Comparison of ENCODE assay signal across 14 cellular contexts in genomic region chr4:127124919-127125318, GRCh38.
DNase-seq lines count a peak whose midpoint lies in the region; ATAC-seq and TF ChIP-seq lines count a peak whose summit lies in the region.
"Had no signal": no experiment of that assay in that cellular context is flagged by ENCODE, and none has a peak within 500 bp of the region (broad histone marks: within the 10 kb centered on the region; RNA-seq: fewer than 3 reads in every experiment).

No MANE protein-coding gene starts in this region.

- H3K9me3 Mint-ChIP-seq in WTC11, result peaks cover 20% of the 10 kb centered on the region
- peaks cover 8% of the 10 kb centered on the region for H3K9me3 Mint-ChIP-seq in mesothelial cell of epicardium

- H3K36me3 Mint-ChIP-seq in WTC11 (peaks cover 14% of the 10 kb centered on the region), mesothelial cell of epicardium (no peaks in the 10 kb centered on the region)
- H3K36me3 Mint-ChIP-seq: memory B cell had no signal

- no peaks in the 10 kb centered on the region for H3K9me3 ChIP-seq in HEK293 (ENCODE audit: control insufficient read depth, insufficient read depth, low read depth, low read length)
- no peaks in the 10 kb centered on the region for H3K9me3 ChIP-seq in esophagus squamous epithelium
- H3K9me3 ChIP-seq: thoracic aorta had no signal

- 62 to 68% methylated on average over 2 of the region's 2 CpGs for WGBS in esophagus squamous epithelium, 2 donors

- CTCF ChIA-PET in AG04449 (lab: Yijun Ruan, JAX), result interaction anchor here (1.0 to 1.3 kb wide), 8 partner anchors 9 to 901 kb away, joined by 3 to 7 read pairs (median 3); no protein-coding TSS in a partner anchor
- CTCF ChIA-PET in HEK293 (lab: Yijun Ruan, JAX), result interaction anchor here (0.7 kb wide), 2 partner anchors 420 to 1819 kb away, joined by 3 read pairs; no protein-coding TSS in a partner anchor
- CTCF ChIA-PET in WTC11 (lab: Charles Lee), result interaction anchor here (0.6 to 1.2 kb wide), 2 partner anchors 511 to 542 kb away, joined by 3 to 5 read pairs; no protein-coding TSS in a partner anchor

- H3K4me1 ChIP-seq in HEK293 (ENCODE audit: control insufficient read depth, insufficient read depth, low read length) (no peaks in the 10 kb centered on the region), esophagus squamous epithelium (no peaks in the 10 kb centered on the region)

- H3K4me1 Mint-ChIP-seq in WTC11 (peaks cover 29% of the 10 kb centered on the region), mesothelial cell of epicardium (peaks cover 2% of the 10 kb centered on the region)
- H3K4me1 Mint-ChIP-seq: central memory CD8-positive, alpha-beta T cell; memory B cell had no signal

- TF ChIP-seq POLR2A in esophagus squamous epithelium (IDR thresholded peaks at IDR 0.05), result no peak

- no peaks in the 10 kb centered on the region for H3K36me3 ChIP-seq in HEK293 (ENCODE audit: control insufficient read depth in 2 of 2, insufficient read depth in 1 of 2, low read length in 2 of 2)
- H3K36me3 ChIP-seq in esophagus squamous epithelium, result no peaks in the 10 kb centered on the region
- H3K36me3 ChIP-seq: thoracic aorta had no signal

- DNase-seq in AG04449 (ENCODE audit: low read depth, low spot score) (no peak), WTC11 (ENCODE audit: low spot score) (no peak), glomerular visceral epithelial cell (ENCODE audit: extremely low spot score) (peak; percentile 9), DMS79 (lab: John Stamatoyannopoulos, UW) (no peak), esophagus squamous epithelium (lab: John Stamatoyannopoulos, UW) (no peak), mesothelial cell of epicardium (ENCODE audit: low spot score in 2 of 2, unreplicated experiment in 2 of 2) (no peak), NCI-H187 (lab: John Stamatoyannopoulos, UW) (no peak)
- DNase-seq: activated CD4-positive, CD25-positive, alpha-beta regulatory T cell; activated T-cell treated with anti-CD3 and anti-CD28 coated beads, Interleukin-2, amount 50 U/mL, for 72 hours; retina had no signal

- H3K27ac ChIP-seq in HEK293 (ENCODE audit: extremely low read depth, low read depth, low read length), result no peak overlapping the region
- H3K27ac ChIP-seq in esophagus squamous epithelium, result no peak overlapping the region
- H3K27ac ChIP-seq: thoracic aorta had no signal

- intact Hi-C loops in esophagus squamous epithelium (cut with DNase I), result no loop called here

- POLR2A ChIA-PET in AG04449 (lab: Yijun Ruan, JAX), result no interaction called here
- POLR2A ChIA-PET in HEK293 (lab: Yijun Ruan, JAX), result no interaction called here
- POLR2A ChIA-PET in WTC11 (lab: Charles Lee), result no interaction called here

- peak; percentile 71 for ATAC-seq in WTC11
- ATAC-seq: activated T-cell treated with anti-CD3 and anti-CD28 coated beads, Interleukin-2, amount 50 U/mL, for 72 hours had no signal

- H3K27me3 Mint-ChIP-seq in WTC11 (ENCODE audit: low read depth) (no peaks in the 10 kb centered on the region; the same call in 1 of the 2 replicates), mesothelial cell of epicardium (ENCODE audit: low read depth) (no peaks in the 10 kb centered on the region)
- H3K27me3 Mint-ChIP-seq: central memory CD8-positive, alpha-beta T cell; memory B cell had no signal

- no peaks in the 10 kb centered on the region for H3K27me3 ChIP-seq in esophagus squamous epithelium

- no peak overlapping the region for H3K27ac Mint-ChIP-seq in WTC11
- no peak overlapping the region for H3K27ac Mint-ChIP-seq in mesothelial cell of epicardium
- H3K27ac Mint-ChIP-seq: activated T-cell treated with anti-CD3 and anti-CD28 coated beads, Interleukin-2, amount 50 U/mL, for 72 hours; memory B cell had no signal

- H3K4me3 ChIP-seq in AG04449 (ENCODE audit: low read depth, low read length) (no peak overlapping the region), HEK293 (ENCODE audit: low read depth, low read length) (no peak overlapping the region), esophagus squamous epithelium (no peak overlapping the region)
- H3K4me3 ChIP-seq: thoracic aorta had no signal

- H3K4me3 Mint-ChIP-seq in WTC11 (no peak overlapping the region), mesothelial cell of epicardium (no peak overlapping the region)
- H3K4me3 Mint-ChIP-seq: activated T-cell treated with anti-CD3 and anti-CD28 coated beads, Interleukin-2, amount 50 U/mL, for 72 hours; central memory CD8-positive, alpha-beta T cell; memory B cell had no signal

- peak; percentile 30 for TF ChIP-seq CTCF in AG04449 (IDR thresholded peaks at IDR 0.05; ENCODE audit: insufficient read depth, low read length, missing control alignments)
- TF ChIP-seq CTCF in HEK293 (tag by site-specific recombination; IDR thresholded peaks at IDR 0.05), result no peak
- TF ChIP-seq CTCF in WTC11 (IDR thresholded peaks at IDR 0.05), result no peak
- peak in 1 of 6 experiments; percentile 21 for TF ChIP-seq CTCF in esophagus squamous epithelium (IDR thresholded peaks at IDR 0.05)
- no peak for TF ChIP-seq CTCF in mesothelial cell of epicardium (IDR thresholded peaks at IDR 0.05; ENCODE audit: unreplicated experiment)

TF ChIP-seq in HEK293, 187 proteins besides CTCF, POLR2A, EP300 and RAD21 (continues in another document):
- TF ChIP-seq, protein P1, sequence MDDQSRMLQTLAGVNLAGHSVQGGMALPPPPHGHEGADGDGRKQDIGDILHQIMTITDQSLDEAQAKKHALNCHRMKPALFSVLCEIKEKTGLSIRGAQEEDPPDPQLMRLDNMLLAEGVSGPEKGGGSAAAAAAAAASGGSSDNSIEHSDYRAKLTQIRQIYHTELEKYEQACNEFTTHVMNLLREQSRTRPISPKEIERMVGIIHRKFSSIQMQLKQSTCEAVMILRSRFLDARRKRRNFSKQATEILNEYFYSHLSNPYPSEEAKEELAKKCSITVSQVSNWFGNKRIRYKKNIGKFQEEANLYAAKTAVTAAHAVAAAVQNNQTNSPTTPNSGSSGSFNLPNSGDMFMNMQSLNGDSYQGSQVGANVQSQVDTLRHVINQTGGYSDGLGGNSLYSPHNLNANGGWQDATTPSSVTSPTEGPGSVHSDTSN (CRISPR knock-in tag; IDR thresholded peaks at IDR 0.05), result no peak
- TF ChIP-seq ZNF433 (tag by site-specific recombination; IDR thresholded peaks at IDR 0.05; ENCODE audit: low read depth), result no peak
- TF ChIP-seq ZNF654 (tag by site-specific recombination; IDR thresholded peaks at IDR 0.05; ENCODE audit: low read depth), result 0 out of 2 replicates have a peak, but pooled peaks have one; percentile 10
- TF ChIP-seq, protein P2, sequence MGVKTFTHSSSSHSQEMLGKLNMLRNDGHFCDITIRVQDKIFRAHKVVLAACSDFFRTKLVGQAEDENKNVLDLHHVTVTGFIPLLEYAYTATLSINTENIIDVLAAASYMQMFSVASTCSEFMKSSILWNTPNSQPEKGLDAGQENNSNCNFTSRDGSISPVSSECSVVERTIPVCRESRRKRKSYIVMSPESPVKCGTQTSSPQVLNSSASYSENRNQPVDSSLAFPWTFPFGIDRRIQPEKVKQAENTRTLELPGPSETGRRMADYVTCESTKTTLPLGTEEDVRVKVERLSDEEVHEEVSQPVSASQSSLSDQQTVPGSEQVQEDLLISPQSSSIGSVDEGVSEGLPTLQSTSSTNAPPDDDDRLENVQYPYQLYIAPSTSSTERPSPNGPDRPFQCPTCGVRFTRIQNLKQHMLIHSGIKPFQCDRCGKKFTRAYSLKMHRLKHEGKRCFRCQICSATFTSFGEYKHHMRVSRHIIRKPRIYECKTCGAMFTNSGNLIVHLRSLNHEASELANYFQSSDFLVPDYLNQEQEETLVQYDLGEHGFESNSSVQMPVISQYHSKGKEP (tag by site-specific recombination; IDR thresholded peaks at IDR 0.05), result no peak

TF ChIP-seq in WTC11, 78 proteins besides CTCF, POLR2A, EP300 and RAD21 (continues in another document):
- TF ChIP-seq, protein P3, sequence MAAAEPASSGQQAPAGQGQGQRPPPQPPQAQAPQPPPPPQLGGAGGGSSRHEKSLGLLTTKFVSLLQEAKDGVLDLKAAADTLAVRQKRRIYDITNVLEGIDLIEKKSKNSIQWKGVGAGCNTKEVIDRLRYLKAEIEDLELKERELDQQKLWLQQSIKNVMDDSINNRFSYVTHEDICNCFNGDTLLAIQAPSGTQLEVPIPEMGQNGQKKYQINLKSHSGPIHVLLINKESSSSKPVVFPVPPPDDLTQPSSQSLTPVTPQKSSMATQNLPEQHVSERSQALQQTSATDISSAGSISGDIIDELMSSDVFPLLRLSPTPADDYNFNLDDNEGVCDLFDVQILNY (CRISPR knock-in tag; IDR thresholded peaks at IDR 0.05), result no peak
- TF ChIP-seq, protein P4, sequence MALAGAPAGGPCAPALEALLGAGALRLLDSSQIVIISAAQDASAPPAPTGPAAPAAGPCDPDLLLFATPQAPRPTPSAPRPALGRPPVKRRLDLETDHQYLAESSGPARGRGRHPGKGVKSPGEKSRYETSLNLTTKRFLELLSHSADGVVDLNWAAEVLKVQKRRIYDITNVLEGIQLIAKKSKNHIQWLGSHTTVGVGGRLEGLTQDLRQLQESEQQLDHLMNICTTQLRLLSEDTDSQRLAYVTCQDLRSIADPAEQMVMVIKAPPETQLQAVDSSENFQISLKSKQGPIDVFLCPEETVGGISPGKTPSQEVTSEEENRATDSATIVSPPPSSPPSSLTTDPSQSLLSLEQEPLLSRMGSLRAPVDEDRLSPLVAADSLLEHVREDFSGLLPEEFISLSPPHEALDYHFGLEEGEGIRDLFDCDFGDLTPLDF (CRISPR knock-in tag; IDR thresholded peaks at IDR 0.05), result no peak
- TF ChIP-seq ZNF317 (CRISPR knock-in tag; IDR thresholded peaks at IDR 0.05; ENCODE audit: borderline replicate concordance, low read depth) (no peak), MYBL2 (CRISPR knock-in tag; IDR thresholded peaks at IDR 0.05) (no peak), TEAD1 (CRISPR knock-in tag; IDR thresholded peaks at IDR 0.05) (no peak)
- TF ChIP-seq, protein P5, sequence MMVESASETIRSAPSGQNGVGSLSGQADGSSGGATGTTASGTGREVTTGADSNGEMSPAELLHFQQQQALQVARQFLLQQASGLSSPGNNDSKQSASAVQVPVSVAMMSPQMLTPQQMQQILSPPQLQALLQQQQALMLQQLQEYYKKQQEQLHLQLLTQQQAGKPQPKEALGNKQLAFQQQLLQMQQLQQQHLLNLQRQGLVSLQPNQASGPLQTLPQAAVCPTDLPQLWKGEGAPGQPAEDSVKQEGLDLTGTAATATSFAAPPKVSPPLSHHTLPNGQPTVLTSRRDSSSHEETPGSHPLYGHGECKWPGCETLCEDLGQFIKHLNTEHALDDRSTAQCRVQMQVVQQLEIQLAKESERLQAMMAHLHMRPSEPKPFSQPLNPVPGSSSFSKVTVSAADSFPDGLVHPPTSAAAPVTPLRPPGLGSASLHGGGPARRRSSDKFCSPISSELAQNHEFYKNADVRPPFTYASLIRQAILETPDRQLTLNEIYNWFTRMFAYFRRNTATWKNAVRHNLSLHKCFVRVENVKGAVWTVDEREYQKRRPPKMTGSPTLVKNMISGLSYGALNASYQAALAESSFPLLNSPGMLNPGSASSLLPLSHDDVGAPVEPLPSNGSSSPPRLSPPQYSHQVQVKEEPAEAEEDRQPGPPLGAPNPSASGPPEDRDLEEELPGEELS (CRISPR knock-in tag; IDR thresholded peaks at IDR 0.05), result no peak
